ENCODE assay signal across 8 cellular contexts in genomic region chr6:13762648-13763441, GRCh38. TPM values are rescaled to one million over a fixed set of nuclear protein-coding genes. Genes with fewer than 3 reads are reported as not detected.
DNase-seq lines count a peak whose midpoint lies in the region; ATAC-seq and TF ChIP-seq lines count a peak whose summit lies in the region.

No MANE protein-coding gene starts in this region.

- H3K36me3 ChIP-seq in BLaER1 (no peaks in the 10 kb centered on the region), lung (ENCODE audit: control insufficient read depth in 2 of 2, insufficient read depth in 2 of 2, low read length in 2 of 2) (no peaks in the 10 kb centered on the region), spleen (no peaks in the 10 kb centered on the region)

- TF ChIP-seq POLR2A in spleen (IDR thresholded peaks at IDR 0.05) = no peak

- H3K27me3 ChIP-seq in BLaER1 (no peaks in the 10 kb centered on the region), lung (ENCODE audit: control insufficient read depth, insufficient read depth) (no peaks in the 10 kb centered on the region), spleen (replicated peaks in 1 of 7) (no peaks in the 10 kb centered on the region)

- TF ChIP-seq CTCF in lung (IDR thresholded peaks at IDR 0.05; ENCODE audit: control extremely low read depth, extremely low read depth) (no peak), spleen (IDR thresholded peaks at IDR 0.05 in 8 of 11, conservative IDR thresholded peaks at IDR 0.05 in 3 of 11) (no peak), GM10248 (IDR thresholded peaks at IDR 0.05; ENCODE audit: control extremely low read depth, extremely low read depth, low read depth, missing control alignments) (no peak)

- H3K27ac ChIP-seq in BLaER1 (peak overlapping the region; percentile 82), lung (ENCODE audit: low read depth in 1 of 2, low read length in 1 of 2) (peak overlapping the region in 1 of 2 donors; percentile 46), spleen (no peak overlapping the region)

- no peaks in the 10 kb centered on the region for H4K20me1 ChIP-seq in BLaER1

- H3K4me1 ChIP-seq in BLaER1 (peaks cover 60% of the 10 kb centered on the region), lung (ENCODE audit: control insufficient read depth in 2 of 2, insufficient read depth in 2 of 2, low read length in 2 of 2) (peaks cover 4 to 10% of the 10 kb centered on the region in 2 donors), spleen (peaks cover 0 to 41% (median 25%) of the 10 kb centered on the region in 6 donors)

- peak overlapping the region; percentile 72 for H3K9ac ChIP-seq in BLaER1

- H3K4me2 ChIP-seq in BLaER1 = peak overlapping the region; percentile 90

- intact Hi-C loops in spleen (cut with DNase I; ENCODE audit: low total_unique reads) = no loop called here

- DNase-seq in NAMALWA (ENCODE audit: low spot score) = peak; percentile 56
- peak in 51 of 58 donors; percentile 2 to 87 (median 34) for DNase-seq in anterior cingulate cortex (lab: John Stamatoyannopoulos, UW)
- peak; percentile 63 for DNase-seq in lung (ENCODE audit: low spot score)
- DNase-seq in spleen = no peak
- no peak for DNase-seq in activated effector memory CD4-positive, alpha-beta T cell treated with anti-CD3 and anti-CD28 coated beads, Interleukin-2, amount 50 U/mL, for 16 hours
- no peak for DNase-seq in GM10248 (ENCODE audit: extremely low spot score)

- peak overlapping the region; percentile 48; the same call in 1 of the 2 replicates for H3K4me3 ChIP-seq in BLaER1
- H3K4me3 ChIP-seq in lung = no peak overlapping the region
- no peak overlapping the region for H3K4me3 ChIP-seq in spleen

- POLR2A ChIA-PET in GM10248 (lab: Yijun Ruan, JAX) = no interaction called here

- H3K9me3 ChIP-seq in BLaER1 = 0 out of 2 replicates have a peak, but pooled peaks cover 5% of the 10 kb centered on the region
- no peaks in the 10 kb centered on the region for H3K9me3 ChIP-seq in lung (ENCODE audit: control insufficient read depth in 2 of 2, insufficient read depth in 1 of 2, low read length in 1 of 2)
- peaks cover 0 to 5% (median 0%) of the 10 kb centered on the region in 8 donors for H3K9me3 ChIP-seq in spleen

- 21 to 29% methylated on average over 6 of the region's 6 CpGs for WGBS in lung, 2 donors
- 24 to 40% (median 27%) methylated on average over 6 of the region's 6 CpGs for WGBS in spleen, 5 donors

- CTCF ChIA-PET in GM10248 (lab: Yijun Ruan, JAX) = interaction anchor here (0.6 to 1.3 kb wide), 4 partner anchors 11 to 1174 kb away, joined by 3 to 5 read pairs (median 3); partner anchors contain the start of gene NOL7

- ATAC-seq in lung (ENCODE audit: insufficient read depth, low FRiP score) = peak; percentile 9
- ATAC-seq in HG02884 (IDR thresholded peaks at IDR 0.05; ENCODE audit: unreplicated experiment) = no peak

RNA-seq across cellular contexts. Expression of gene RANBP9, which starts 51.2 kb away (rescaled TPM):
- total RNA-seq in lung (10 to 100 TPM; 32.1 to 50.4 TPM), spleen (10 to 100 TPM; 32.1 to 41.8 (median 37.4) TPM)
- polyA plus RNA-seq in lung (10 to 100 TPM; 16.6 to 18.8 TPM), spleen (10 to 100 TPM; 13.4 to 16.4 (median 14.5) TPM)

RNA-seq across cellular contexts. Expression of gene MCUR1, which starts 51.5 kb away (rescaled TPM):
- total RNA-seq in lung (10 to 100 TPM; 16.8 to 24.5 TPM), spleen (10 to 100 TPM in 6 of 7 donors, 1 to 10 TPM in 1; 9.2 to 22.4 (median 14.7) TPM)
- polyA plus RNA-seq in lung (10 to 100 TPM in 1 of 2 donors, 1 to 10 TPM in 1; 8.0 to 42.1 TPM), spleen (10 to 100 TPM; 10.2 to 11.7 (median 11.0) TPM)

Comparison
In these comparisons a context has a peak if more than half of its experiments do, and no peak if none do; other contexts are left out.
1. DNase-seq: peak in NAMALWA (single experiment), anterior cingulate cortex (51 of 58) and lung (single experiment); none in spleen (single experiment), activated effector memory CD4-positive, alpha-beta T cell treated with anti-CD3 and anti-CD28 coated beads, Interleukin-2, amount 50 U/mL, for 16 hours (single experiment) and GM10248 (single experiment).